22 cellular contexts compared by ENCODE assay signal in genomic region chr11:130488187-130489026, GRCh38. TPM values are rescaled to one million over a fixed set of nuclear protein-coding genes. Genes with fewer than 3 reads are reported as not detected.
DNase-seq lines count a peak whose midpoint lies in the region; ATAC-seq and TF ChIP-seq lines count a peak whose summit lies in the region.
"Had no signal": no experiment of that assay in that cellular context is flagged by ENCODE, and none has a peak within 500 bp of the region (broad histone marks: within the 10 kb centered on the region; RNA-seq: fewer than 3 reads in every experiment).

No MANE protein-coding gene starts in this region.

- H3K9me3 Mint-ChIP-seq in activated CD8-positive, alpha-beta memory T cell treated with anti-CD3 and anti-CD28 coated beads, Interleukin-2, amount 10 ng/mL, durations not matched to agents 7 days and 5 days (ENCODE audit: low read depth) = no peaks in the 10 kb centered on the region
- H3K9me3 Mint-ChIP-seq: activated naive CD4-positive, alpha-beta T cell treated with anti-CD3 and anti-CD28 coated beads, Interleukin-2, amount 50 U/mL, for 24 hours; activated T-cell treated with anti-CD3 and anti-CD28 coated beads, Interleukin-2, amount 50 U/mL, for 72 hours had no signal

- in situ Hi-C loops in Panc1 (cut with HindIII; ENCODE audit: low pct_unique_long_range_greater_than_20kb, low sequenced_read_pairs) = no loop called here
- in situ Hi-C loops in gastrocnemius medialis (cut with MboI; ENCODE audit: low sequenced_read_pairs in 4 of 4) = no loop called here

- BruUV-seq in Panc1 (replicated peaks; lab: Mats Ljungman, UMichigan) = no TSS peak

- H3K4me1 Mint-ChIP-seq in activated CD8-positive, alpha-beta memory T cell treated with anti-CD3 and anti-CD28 coated beads, Interleukin-2, amount 10 ng/mL, durations not matched to agents 7 days and 5 days = peaks cover 5% of the 10 kb centered on the region
- H3K4me1 Mint-ChIP-seq: activated naive CD4-positive, alpha-beta T cell treated with anti-CD3 and anti-CD28 coated beads, Interleukin-2, amount 50 U/mL, for 24 hours; memory B cell had no signal

- H3K27me3 ChIP-seq in Panc1 (ENCODE audit: control insufficient read depth, insufficient read depth, low read length) (no peaks in the 10 kb centered on the region), fibroblast of lung (ENCODE audit: control insufficient read depth, insufficient read depth, low read length) (no peaks in the 10 kb centered on the region), lung (ENCODE audit: control insufficient read depth, insufficient read depth) (no peaks in the 10 kb centered on the region), tibial artery (no peaks in the 10 kb centered on the region), gastrocnemius medialis (no peaks in the 10 kb centered on the region)

- H3K27ac Mint-ChIP-seq in activated CD8-positive, alpha-beta memory T cell treated with anti-CD3 and anti-CD28 coated beads, Interleukin-2, amount 10 ng/mL, durations not matched to agents 7 days and 5 days = no peak overlapping the region
- H3K27ac Mint-ChIP-seq: activated naive CD4-positive, alpha-beta T cell treated with anti-CD3 and anti-CD28 coated beads, Interleukin-2, amount 50 U/mL, for 24 hours; memory B cell; nephron progenitor cell had no signal

- H3K4me3 Mint-ChIP-seq in activated CD8-positive, alpha-beta memory T cell treated with anti-CD3 and anti-CD28 coated beads, Interleukin-2, amount 10 ng/mL, durations not matched to agents 7 days and 5 days = no peak overlapping the region
- H3K4me3 Mint-ChIP-seq: activated naive CD4-positive, alpha-beta T cell treated with anti-CD3 and anti-CD28 coated beads, Interleukin-2, amount 50 U/mL, for 24 hours; activated T-cell treated with anti-CD3 and anti-CD28 coated beads, Interleukin-2, amount 50 U/mL, for 72 hours; memory B cell; nephron progenitor cell had no signal

- H3K27ac ChIP-seq in Panc1 (ENCODE audit: low read length) = peak overlapping the region; percentile 68
- H3K27ac ChIP-seq in fibroblast of lung (ENCODE audit: insufficient read depth, low read length) = peak overlapping the region; percentile 14
- H3K27ac ChIP-seq in lung (ENCODE audit: low read depth in 1 of 2, low read length in 1 of 2) = peak overlapping the region in 1 of 2 donors; percentile 77
- peak overlapping the region; percentile 52 to 58 for H3K27ac ChIP-seq in tibial artery
- no peak overlapping the region for H3K27ac ChIP-seq in gastrocnemius medialis

- no peaks in the 10 kb centered on the region for H4K20me1 ChIP-seq in fibroblast of lung (ENCODE audit: control insufficient read depth, extremely low read depth, insufficient read depth, low read length)

- no peak for ATAC-seq in Panc1
- ATAC-seq in lung (ENCODE audit: insufficient read depth, low FRiP score) = peak; percentile 21
- no peak for ATAC-seq in activated CD8-positive, alpha-beta memory T cell treated with anti-CD3 and anti-CD28 coated beads, Interleukin-2, amount 10 ng/mL, durations not matched to agents 7 days and 5 days
- no peak for ATAC-seq in GM21360 (IDR thresholded peaks at IDR 0.05; ENCODE audit: unreplicated experiment)
- ATAC-seq in gastrocnemius medialis = no peak
- ATAC-seq: activated T-cell treated with anti-CD3 and anti-CD28 coated beads, Interleukin-2, amount 50 U/mL, for 72 hours had no signal

- POLR2A ChIA-PET in Panc1 (lab: Charles Lee) = no interaction called here

- no peaks in the 10 kb centered on the region for H3K79me2 ChIP-seq in fibroblast of lung (ENCODE audit: control insufficient read depth, insufficient read depth, low read length)

- H3K4me1 ChIP-seq in Panc1 (ENCODE audit: control insufficient read depth, insufficient read depth, low read length) = peaks cover 23% of the 10 kb centered on the region; the same call in 1 of the 2 replicates
- H3K4me1 ChIP-seq in fibroblast of lung (ENCODE audit: control insufficient read depth, extremely low read depth, insufficient read depth, low read length) = peaks cover 5% of the 10 kb centered on the region
- no peaks in the 10 kb centered on the region for H3K4me1 ChIP-seq in lung (ENCODE audit: control insufficient read depth in 2 of 2, insufficient read depth in 2 of 2, low read length in 2 of 2)
- H3K4me1 ChIP-seq in tibial artery = peaks cover 0 to 19% (median 6%) of the 10 kb centered on the region in 4 donors
- H3K4me1 ChIP-seq in gastrocnemius medialis = no peaks in the 10 kb centered on the region
- H3K4me1 ChIP-seq: HAP-1 had no signal

- H3K9me3 ChIP-seq in Panc1 (ENCODE audit: control insufficient read depth, insufficient read depth, low read depth, low read length) (no peaks in the 10 kb centered on the region), fibroblast of lung (ENCODE audit: control insufficient read depth, insufficient read depth, low read depth, low read length) (no peaks in the 10 kb centered on the region), lung (ENCODE audit: control insufficient read depth in 2 of 2, insufficient read depth in 1 of 2, low read length in 1 of 2) (no peaks in the 10 kb centered on the region), tibial artery (no peaks in the 10 kb centered on the region), gastrocnemius medialis (no peaks in the 10 kb centered on the region)
- H3K9me3 ChIP-seq: Caco-2, HAP-1 had no signal

- no peak for DNase-seq in Panc1 (ENCODE audit: low read depth, low spot score)
- peak in 1 of 2 donors; percentile 64 for DNase-seq in fibroblast of lung (ENCODE audit: low read depth in 2 of 2)
- DNase-seq in lung (ENCODE audit: low spot score) = peak; percentile 28
- DNase-seq in tibial artery = no peak
- no peak for DNase-seq in activated CD8-positive, alpha-beta memory T cell treated with anti-CD3 and anti-CD28 coated beads, Interleukin-2, amount 10 ng/mL, durations not matched to agents 7 days and 5 days
- no peak for DNase-seq in AML-193 (lab: John Stamatoyannopoulos, UW)
- no peak for DNase-seq in gastrocnemius medialis
- DNase-seq: activated CD4-positive, alpha-beta T cell treated with anti-CD3 and anti-CD28 coated beads for 1 hour; activated T-cell treated with anti-CD3 and anti-CD28 coated beads, Interleukin-2, amount 50 U/mL, for 72 hours; DND-41; hippocampal formation; NCI-H1436; NCI-H510A treated with DMSO at 0.1 percent for 48 hours; nephron progenitor cell; stimulated activated CD4-positive, alpha-beta T cell treated with anti-CD3 and anti-CD28 coated beads, Interleukin-4, amount 100 ng/mL, for 24 hours had no signal

- H3K36me3 ChIP-seq in Panc1 (ENCODE audit: control insufficient read depth, insufficient read depth, low read length) = no peaks in the 10 kb centered on the region
- no peaks in the 10 kb centered on the region for H3K36me3 ChIP-seq in fibroblast of lung (ENCODE audit: control insufficient read depth, insufficient read depth, low read length)
- no peaks in the 10 kb centered on the region for H3K36me3 ChIP-seq in lung (ENCODE audit: control insufficient read depth in 2 of 2, insufficient read depth in 2 of 2, low read length in 2 of 2)
- H3K36me3 ChIP-seq in tibial artery = no peaks in the 10 kb centered on the region
- no peaks in the 10 kb centered on the region for H3K36me3 ChIP-seq in gastrocnemius medialis
- H3K36me3 ChIP-seq: HAP-1 had no signal

- H3K4me2 ChIP-seq in fibroblast of lung (ENCODE audit: extremely low read depth, insufficient read depth, low read length) = no peak overlapping the region

- intact Hi-C loops in Panc1 (cut with micrococcal nuclease; ENCODE audit: unreplicated experiment) = no loop called here
- intact Hi-C loops in tibial artery (cut with DNase I; ENCODE audit: low total_unique reads) = no loop called here
- intact Hi-C loops in gastrocnemius medialis (cut with DNase I; ENCODE audit: low total_unique reads) = no loop called here

- H3K27me3 Mint-ChIP-seq in activated CD8-positive, alpha-beta memory T cell treated with anti-CD3 and anti-CD28 coated beads, Interleukin-2, amount 10 ng/mL, durations not matched to agents 7 days and 5 days = peaks cover 22% of the 10 kb centered on the region
- H3K27me3 Mint-ChIP-seq: memory B cell had no signal

- no peak overlapping the region for H3K4me3 ChIP-seq in Panc1 (ENCODE audit: low read depth in 2 of 2, low read length in 2 of 2)
- H3K4me3 ChIP-seq in fibroblast of lung (replicated peaks in 1 of 4; ENCODE audit: control extremely low read depth in 1 of 4, insufficient read depth in 1 of 4, low read depth in 3 of 4, low read length in 4 of 4) = no peak overlapping the region
- H3K4me3 ChIP-seq in lung = no peak overlapping the region
- no peak overlapping the region for H3K4me3 ChIP-seq in tibial artery
- no peak overlapping the region for H3K4me3 ChIP-seq in gastrocnemius medialis
- H3K4me3 ChIP-seq: HAP-1 had no signal

- CTCF ChIA-PET in Panc1 (lab: Charles Lee) = no interaction called here
- CTCF ChIA-PET in activated CD8-positive, alpha-beta memory T cell treated with anti-CD3 and anti-CD28 coated beads, Interleukin-2, amount 10 ng/mL, durations not matched to agents 7 days and 5 days (lab: Charles Lee) = no interaction called here

- TF ChIP-seq POLR2A in gastrocnemius medialis (IDR thresholded peaks at IDR 0.05) = no peak

- no peak overlapping the region for H3K9ac ChIP-seq in fibroblast of lung (ENCODE audit: insufficient read depth, low read length)

- TF ChIP-seq CTCF in Panc1 (IDR thresholded peaks at IDR 0.05) (no peak), fibroblast of lung (conservative IDR thresholded peaks at IDR 0.05 in 1 of 2, IDR thresholded peaks at IDR 0.05 in 1 of 2; ENCODE audit: low read depth in 1 of 2, low read length in 2 of 2) (no peak), lung (IDR thresholded peaks at IDR 0.05; ENCODE audit: control extremely low read depth, extremely low read depth) (no peak), tibial artery (IDR thresholded peaks at IDR 0.05) (no peak), gastrocnemius medialis (IDR thresholded peaks at IDR 0.05 in 4 of 5, conservative IDR thresholded peaks at IDR 0.05 in 1 of 5) (no peak)

- peak overlapping the region; percentile 61 for H2AFZ ChIP-seq in fibroblast of lung (ENCODE audit: low read length)

- 69 to 80% methylated on average over 12 of the region's 12 CpGs for WGBS in lung, 2 donors

- no peaks in the 10 kb centered on the region for H3K36me3 Mint-ChIP-seq in activated CD8-positive, alpha-beta memory T cell treated with anti-CD3 and anti-CD28 coated beads, Interleukin-2, amount 10 ng/mL, durations not matched to agents 7 days and 5 days
- H3K36me3 Mint-ChIP-seq: activated naive CD4-positive, alpha-beta T cell treated with anti-CD3 and anti-CD28 coated beads, Interleukin-2, amount 50 U/mL, for 24 hours; memory B cell had no signal

RNA-seq across cellular contexts. Expression of gene ADAMTS15, which starts 40.0 kb away (rescaled TPM):
- total RNA-seq in Panc1 (2021; ENCODE audit: unreplicated experiment) (39.9 TPM), fibroblast of lung (23.4 and 24.9 TPM in 2 replicates), lung (10 to 100 TPM; 17.6 to 22.9 TPM), gastrocnemius medialis (1 to 10 TPM; 1.2 to 3.4 (median 1.9) TPM)
- polyA plus RNA-seq in Panc1 (2012; ENCODE audit: insufficient read length) = 44.4 TPM
- polyA plus RNA-seq in fibroblast of lung (14.9 and 18.2 TPM in 2 replicates), lung (1 to 10 TPM; 4.4 to 9.0 TPM)
- 22.3 and 26.8 TPM in 2 replicates for polyA plus RNA-seq in fibroblast of lung (2012)
- 54.4 and 58.7 TPM in 2 replicates for polyA minus RNA-seq in fibroblast of lung (ENCODE audit: low replicate concordance)
- not detected for total RNA-seq in activated CD8-positive, alpha-beta memory T cell treated with anti-CD3 and anti-CD28 coated beads, Interleukin-2, amount 10 ng/mL, durations not matched to agents 7 days and 5 days
- total RNA-seq: activated CD8-positive, alpha-beta memory T cell treated with anti-CD3 and anti-CD28 coated beads for 36 hours had no signal

RNA-seq across cellular contexts. Expression of gene ADAMTS8, which starts 60.0 kb away (rescaled TPM):
- 0.15 TPM for total RNA-seq in Panc1 (2021; ENCODE audit: unreplicated experiment)
- polyA plus RNA-seq in Panc1 (2012; ENCODE audit: insufficient read length) = 0.12 TPM
- 8.5 and 15.0 TPM in 2 replicates for total RNA-seq in fibroblast of lung
- 17.5 and 18.8 TPM in 2 replicates for polyA plus RNA-seq in fibroblast of lung
- polyA plus RNA-seq in fibroblast of lung (2012) = 19.6 and 21.9 TPM in 2 replicates
- polyA minus RNA-seq in fibroblast of lung (ENCODE audit: low replicate concordance) = 16.6 and 17.2 TPM in 2 replicates
- total RNA-seq in lung = 10 to 100 TPM; 11.3 to 47.7 TPM
- polyA plus RNA-seq in lung = 10 to 100 TPM; 18.3 to 25.9 TPM
- total RNA-seq in activated CD8-positive, alpha-beta memory T cell treated with anti-CD3 and anti-CD28 coated beads, Interleukin-2, amount 10 ng/mL, durations not matched to agents 7 days and 5 days = not detected
- total RNA-seq in gastrocnemius medialis = under 1 TPM in 3 of 4 donors, not detected in 1; 0.26 to 0.46 (median 0.29) TPM
- total RNA-seq: activated CD8-positive, alpha-beta memory T cell treated with anti-CD3 and anti-CD28 coated beads for 36 hours; activated T-cell treated with anti-CD3 and anti-CD28 coated beads, Interleukin-2, amount 50 U/mL, for 72 hours; Caco-2; M059J had no signal

Comparison
In these comparisons a context has a peak if more than half of its experiments do, and no peak if none do; other contexts are left out.
1. H3K27ac ChIP-seq: peak in Panc1 (single experiment), fibroblast of lung (single experiment) and tibial artery (2 of 2); none in gastrocnemius medialis (0 of 4).